In the genomic region with DNA sequence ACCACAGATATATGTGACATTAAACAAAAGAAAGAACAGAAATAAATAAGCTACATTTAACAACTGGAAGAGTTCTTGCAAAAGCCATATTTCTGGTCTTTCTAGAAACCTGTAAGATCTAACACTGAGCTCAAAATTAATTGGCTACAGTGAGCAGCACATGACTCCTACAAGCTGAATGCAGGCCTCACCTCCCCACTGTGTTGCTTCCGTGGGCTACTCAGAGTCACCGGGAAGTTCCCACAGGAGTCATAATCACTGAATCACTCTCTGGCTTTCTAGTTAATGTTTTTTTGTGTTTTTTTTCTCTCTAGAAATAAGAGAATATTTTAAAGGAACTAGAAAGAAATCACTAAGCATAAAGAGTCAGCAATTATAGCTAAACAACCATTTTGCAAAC, we compare ENCODE assay signal across 14 cellular contexts. TPM values are rescaled to one million over a fixed set of nuclear protein-coding genes. Genes with fewer than 3 reads are reported as not detected.
A peak's percentile ranks its signal among the peaks of the same experiment; 100 is the strongest.
DNase-seq lines count a peak whose midpoint lies in the region; ATAC-seq, FAIRE-seq and TF ChIP-seq lines count a peak whose summit lies in the region.
"Had no signal": no experiment of that assay in that cellular context is flagged by ENCODE, and none has a peak within 500 bp of the region (broad histone marks: within the 10 kb centered on the region; RNA-seq: fewer than 3 reads in every experiment).

No MANE protein-coding gene starts in this region.

- no peak for TF ChIP-seq POLR2A in suprapubic skin (IDR thresholded peaks at IDR 0.05)

- no peaks in the 10 kb centered on the region for H3K27me3 Mint-ChIP-seq in nephron progenitor cell (ENCODE audit: low read depth, poor library complexity)

- no peaks in the 10 kb centered on the region for H3K9me3 Mint-ChIP-seq in nephron progenitor cell
- H3K9me3 Mint-ChIP-seq: CD8-positive, alpha-beta T cell had no signal

- no peaks in the 10 kb centered on the region for H3K9me3 ChIP-seq in suprapubic skin

- WGBS in suprapubic skin: 54% methylated on average over 2 of the region's 2 CpGs

- TF ChIP-seq EP300 in suprapubic skin (IDR thresholded peaks at IDR 0.05): no peak

- peaks cover 57% of the 10 kb centered on the region for H3K36me3 Mint-ChIP-seq in nephron progenitor cell (ENCODE audit: low read depth)

- H3K4me3 ChIP-seq in AG10803 (ENCODE audit: low read length): no peak overlapping the region
- H3K4me3 ChIP-seq in suprapubic skin: no peak overlapping the region

- H3K27ac ChIP-seq in suprapubic skin: no peak overlapping the region

- H3K27me3 ChIP-seq in suprapubic skin: no peaks in the 10 kb centered on the region

- no peaks in the 10 kb centered on the region for H3K4me1 Mint-ChIP-seq in nephron progenitor cell

- H3K27ac Mint-ChIP-seq in nephron progenitor cell: peak overlapping the region; percentile 87
- H3K27ac Mint-ChIP-seq: CD8-positive, alpha-beta T cell had no signal

- no peak for ATAC-seq in HG03108 (IDR thresholded peaks at IDR 0.05; ENCODE audit: unreplicated experiment)
- ATAC-seq: CD8-positive, alpha-beta T cell had no signal

- H3K4me3 Mint-ChIP-seq in nephron progenitor cell: no peak overlapping the region
- H3K4me3 Mint-ChIP-seq: CD8-positive, alpha-beta T cell had no signal

- no peak for FAIRE-seq in GM19239 (lab: Jason Lieb, UNC)

- TF ChIP-seq CTCF in AG10803 (conservative IDR thresholded peaks at IDR 0.05; ENCODE audit: low read length) (no peak), nephron progenitor cell (IDR thresholded peaks at IDR 0.05) (no peak), suprapubic skin (IDR thresholded peaks at IDR 0.05) (no peak)

- peak; percentile 75 for DNase-seq in AG10803 (ENCODE audit: low read depth)
- peak; percentile 78 for DNase-seq in M059J (ENCODE audit: low read depth)
- DNase-seq in dermis blood vessel endothelial cell: peak; percentile 84
- no peak for DNase-seq in nephron progenitor cell
- DNase-seq in GM19239 (ENCODE audit: insufficient read length, low spot score): no peak
- no peak for DNase-seq in NCI-H2081 (lab: John Stamatoyannopoulos, UW)
- DNase-seq in suprapubic skin (ENCODE audit: low spot score in 2 of 2): no peak
- DNase-seq: CD8-positive, alpha-beta T cell; central memory CD4-positive, alpha-beta T cell; left ventricle myocardium superior; NCI-H1092 treated with DMSO at 0.1 percent for 48 hours; NCI-H510A treated with DMSO at 0.1 percent for 48 hours; SHP77 treated with DMSO at 0.1 percent for 48 hours had no signal

- peaks cover 83% of the 10 kb centered on the region for H3K36me3 ChIP-seq in suprapubic skin

- peaks cover 5% of the 10 kb centered on the region for H3K4me1 ChIP-seq in suprapubic skin

RNA-seq across cellular contexts. Expression of a gene that starts 10.2 kb away (rescaled TPM):
- 206 and 260 TPM in 2 replicates for total RNA-seq in M059J (2014; rRNA removed; shearing (Covaris generic))
- 56.5 and 88.3 TPM in 2 replicates for total RNA-seq in dermis blood vessel endothelial cell
- 100 to 1,000 TPM in 2 of 4 donors, 10 to 100 TPM in 2; 65.1 to 111 (median 95.6) TPM for total RNA-seq in suprapubic skin

RNA-seq across cellular contexts. Expression of a gene that starts 26.9 kb away (rescaled TPM):
- 40.9 and 45.0 TPM in 2 replicates for total RNA-seq in M059J (2014; rRNA removed; shearing (Covaris generic))
- 27.5 and 34.2 TPM in 2 replicates for total RNA-seq in dermis blood vessel endothelial cell
- 10 to 100 TPM; 36.3 to 60.3 (median 39.6) TPM for total RNA-seq in suprapubic skin

RNA-seq across cellular contexts. Expression of a gene that starts 46.8 kb away (rescaled TPM):
- 23.5 and 41.7 TPM in 2 replicates for total RNA-seq in M059J (2014; rRNA removed; shearing (Covaris generic))
- 6.1 and 9.5 TPM in 2 replicates for total RNA-seq in dermis blood vessel endothelial cell
- 10 to 100 TPM; 13.6 to 29.1 (median 17.2) TPM for total RNA-seq in suprapubic skin

Comparison
In these comparisons a context has a peak if more than half of its experiments do, and no peak if none do; other contexts are left out.
1. DNase-seq: peak in AG10803 (single experiment), M059J (single experiment) and dermis blood vessel endothelial cell (single experiment); none in nephron progenitor cell (single experiment), GM19239 (single experiment), NCI-H2081 (0 of 2) and suprapubic skin (0 of 2).